Comparison of ENCODE assay signal across 1 cellular context in the genomic region with DNA sequence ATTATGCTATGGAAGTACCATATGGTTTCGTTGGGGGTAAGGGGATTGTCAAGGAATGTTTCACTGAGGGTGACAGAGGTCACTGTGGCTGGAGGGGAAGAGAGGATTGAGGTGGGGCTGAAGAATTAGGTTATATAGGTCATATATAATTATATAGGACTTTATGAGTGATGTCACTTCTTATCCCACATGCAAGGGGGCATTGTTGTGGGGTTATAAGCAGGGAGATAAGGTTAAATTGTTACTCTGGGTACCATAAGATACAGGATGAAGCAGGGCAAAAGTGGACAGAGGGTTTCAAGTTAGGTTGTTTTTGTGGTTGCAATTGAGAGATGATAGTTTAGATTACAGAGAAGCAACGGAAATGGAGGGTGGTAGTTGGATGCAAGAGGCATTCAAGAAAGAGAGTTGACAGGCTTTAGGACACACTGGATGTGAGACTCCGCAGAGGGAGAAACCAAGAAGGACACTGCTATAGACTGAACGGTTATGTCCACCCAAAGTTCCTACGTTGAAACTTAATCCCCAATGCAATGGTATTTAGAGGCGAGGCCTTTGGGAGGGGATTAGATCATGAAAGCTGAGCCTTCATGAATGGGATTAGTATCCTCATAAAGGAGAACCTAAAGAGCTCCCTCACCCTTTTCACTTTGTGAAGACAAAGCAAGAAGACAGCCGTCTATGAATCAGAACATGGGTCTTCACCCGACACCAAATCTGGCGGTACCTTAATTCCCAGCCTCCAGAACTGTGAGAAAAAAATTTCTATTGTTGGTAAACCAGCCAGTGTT.
TF ChIP-seq lines count a peak whose summit lies in the region.

No MANE protein-coding gene starts in this region.

TF ChIP-seq in Ishikawa, 13 proteins besides CTCF, POLR2A, EP300 and RAD21:
- TF ChIP-seq, protein P1, sequence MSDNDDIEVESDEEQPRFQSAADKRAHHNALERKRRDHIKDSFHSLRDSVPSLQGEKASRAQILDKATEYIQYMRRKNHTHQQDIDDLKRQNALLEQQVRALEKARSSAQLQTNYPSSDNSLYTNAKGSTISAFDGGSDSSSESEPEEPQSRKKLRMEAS (IDR thresholded peaks at IDR 0.05): no peak
- TF ChIP-seq NFIC (IDR thresholded peaks at IDR 0.05) (no peak), FOXM1 (IDR thresholded peaks at IDR 0.05; ENCODE audit: borderline replicate concordance, low read depth) (no peak), EGR1 (IDR thresholded peaks at IDR 0.05) (no peak), ZBTB7A (IDR thresholded peaks at IDR 0.05; ENCODE audit: low read depth) (no peak), TEAD4 (IDR thresholded peaks at IDR 0.05) (no peak), CEBPB (IDR thresholded peaks at IDR 0.05) (no peak), TAF1 (IDR thresholded peaks at IDR 0.05; ENCODE audit: low read depth) (no peak), TCF12 (IDR thresholded peaks at IDR 0.05; ENCODE audit: low read depth) (no peak), CREB1 (IDR thresholded peaks at IDR 0.05; ENCODE audit: low read depth) (no peak)
- TF ChIP-seq, protein P2, sequence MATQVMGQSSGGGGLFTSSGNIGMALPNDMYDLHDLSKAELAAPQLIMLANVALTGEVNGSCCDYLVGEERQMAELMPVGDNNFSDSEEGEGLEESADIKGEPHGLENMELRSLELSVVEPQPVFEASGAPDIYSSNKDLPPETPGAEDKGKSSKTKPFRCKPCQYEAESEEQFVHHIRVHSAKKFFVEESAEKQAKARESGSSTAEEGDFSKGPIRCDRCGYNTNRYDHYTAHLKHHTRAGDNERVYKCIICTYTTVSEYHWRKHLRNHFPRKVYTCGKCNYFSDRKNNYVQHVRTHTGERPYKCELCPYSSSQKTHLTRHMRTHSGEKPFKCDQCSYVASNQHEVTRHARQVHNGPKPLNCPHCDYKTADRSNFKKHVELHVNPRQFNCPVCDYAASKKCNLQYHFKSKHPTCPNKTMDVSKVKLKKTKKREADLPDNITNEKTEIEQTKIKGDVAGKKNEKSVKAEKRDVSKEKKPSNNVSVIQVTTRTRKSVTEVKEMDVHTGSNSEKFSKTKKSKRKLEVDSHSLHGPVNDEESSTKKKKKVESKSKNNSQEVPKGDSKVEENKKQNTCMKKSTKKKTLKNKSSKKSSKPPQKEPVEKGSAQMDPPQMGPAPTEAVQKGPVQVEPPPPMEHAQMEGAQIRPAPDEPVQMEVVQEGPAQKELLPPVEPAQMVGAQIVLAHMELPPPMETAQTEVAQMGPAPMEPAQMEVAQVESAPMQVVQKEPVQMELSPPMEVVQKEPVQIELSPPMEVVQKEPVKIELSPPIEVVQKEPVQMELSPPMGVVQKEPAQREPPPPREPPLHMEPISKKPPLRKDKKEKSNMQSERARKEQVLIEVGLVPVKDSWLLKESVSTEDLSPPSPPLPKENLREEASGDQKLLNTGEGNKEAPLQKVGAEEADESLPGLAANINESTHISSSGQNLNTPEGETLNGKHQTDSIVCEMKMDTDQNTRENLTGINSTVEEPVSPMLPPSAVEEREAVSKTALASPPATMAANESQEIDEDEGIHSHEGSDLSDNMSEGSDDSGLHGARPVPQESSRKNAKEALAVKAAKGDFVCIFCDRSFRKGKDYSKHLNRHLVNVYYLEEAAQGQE (IDR thresholded peaks at IDR 0.05; ENCODE audit: low read depth): no peak
TF ChIP-seq in Ishikawa: peak in this region for 0.
